In genomic region chr1:145996433-145997155, GRCh38 we compare ENCODE assay signal across 1 cellular context.
TF ChIP-seq lines count a peak whose summit lies in the region.

Gene TXNIP (minus strand): TSS chr1:145996579. CDS start chr1:145996266, 313 bp downstream.

TF ChIP-seq in HepG2, 621 proteins besides CTCF, POLR2A, EP300 and RAD21 (continued from another document and continues in another):
- TF ChIP-seq ZBTB40 (IDR thresholded peaks at IDR 0.05) (no peak), ZBTB40 (CRISPR knock-in tag; IDR thresholded peaks at IDR 0.05) (peak; percentile 57; the same call in 1 of the 2 replicates), ZNF678 (CRISPR knock-in tag; IDR thresholded peaks at IDR 0.05) (no peak), ZNF841 (CRISPR knock-in tag; IDR thresholded peaks at IDR 0.05; ENCODE audit: borderline replicate concordance) (no peak), NFE2L2 (IDR thresholded peaks at IDR 0.05; ENCODE audit: low read length) (no peak), PAF1 (CRISPR knock-in tag; IDR thresholded peaks at IDR 0.05) (no peak), DPF2 (CRISPR knock-in tag; IDR thresholded peaks at IDR 0.05; ENCODE audit: borderline replicate concordance, low read depth) (peak; percentile 45; the same call in 1 of the 2 replicates), IKZF5 (CRISPR knock-in tag; IDR thresholded peaks at IDR 0.05) (peak; percentile 83), ZNF142 (CRISPR knock-in tag; IDR thresholded peaks at IDR 0.05) (no peak), SRSF1 (optimal IDR thresholded peaks at IDR 0.05; ENCODE audit: low read depth, low read length) (peak; percentile 52), GTF3A (CRISPR knock-in tag; conservative IDR thresholded peaks at IDR 0.05) (no peak; the same call in 1 of the 2 replicates), KMT2B (CRISPR knock-in tag; IDR thresholded peaks at IDR 0.05) (peak; percentile 60; the same call in 1 of the 2 replicates), IRX3 (CRISPR knock-in tag; IDR thresholded peaks at IDR 0.05; ENCODE audit: borderline replicate concordance, low read depth) (0 out of 2 replicates have a peak, but pooled peaks have one; percentile 82), ZZZ3 (CRISPR knock-in tag; IDR thresholded peaks at IDR 0.05; ENCODE audit: borderline replicate concordance) (peak; percentile 91; the same call in 1 of the 2 replicates), KAT8 (CRISPR knock-in tag; IDR thresholded peaks at IDR 0.05) (peak; percentile 80), SP4 (CRISPR knock-in tag; IDR thresholded peaks at IDR 0.05) (peak; percentile 61), DR1 (CRISPR knock-in tag; IDR thresholded peaks at IDR 0.05) (peak; percentile 95), NFKB2 (CRISPR knock-in tag; IDR thresholded peaks at IDR 0.05; ENCODE audit: borderline replicate concordance) (peak; percentile 89; the same call in 1 of the 2 replicates), MEIS2 (CRISPR knock-in tag; IDR thresholded peaks at IDR 0.05) (0 out of 2 replicates have a peak, but pooled peaks have one; percentile 25), ZSCAN12 (CRISPR knock-in tag; IDR thresholded peaks at IDR 0.05) (0 out of 2 replicates have a peak, but pooled peaks have one; percentile 65), HOXA3 (CRISPR knock-in tag; IDR thresholded peaks at IDR 0.05) (peak; percentile 90), KDM3A (CRISPR knock-in tag; IDR thresholded peaks at IDR 0.05; ENCODE audit: low read depth) (peak; percentile 96; the same call in 1 of the 2 replicates), ZNF274 (CRISPR knock-in tag; IDR thresholded peaks at IDR 0.05) (peak; percentile 80), NFKBIZ (CRISPR knock-in tag; IDR thresholded peaks at IDR 0.05) (peak; percentile 86; the same call in 1 of the 2 replicates), ZNF616 (CRISPR knock-in tag; IDR thresholded peaks at IDR 0.05; ENCODE audit: low read depth) (peak; percentile 79; the same call in 1 of the 2 replicates), ZNF354B (CRISPR knock-in tag; IDR thresholded peaks at IDR 0.05) (0 out of 2 replicates have a peak, but pooled peaks have one; percentile 68), ZNF766 (CRISPR knock-in tag; IDR thresholded peaks at IDR 0.05; ENCODE audit: borderline replicate concordance) (peak; percentile 30; the same call in 1 of the 2 replicates), ATRX (CRISPR knock-in tag; IDR thresholded peaks at IDR 0.05; ENCODE audit: borderline replicate concordance) (no peak), POLR2G (IDR thresholded peaks at IDR 0.05; ENCODE audit: low read depth, low read length) (peak; percentile 68), RAD51 (IDR thresholded peaks at IDR 0.05; ENCODE audit: borderline replicate concordance) (no peak), ARID4A (CRISPR knock-in tag; IDR thresholded peaks at IDR 0.05; ENCODE audit: borderline replicate concordance) (peak; percentile 81; the same call in 1 of the 2 replicates), ZNF30 (CRISPR knock-in tag; IDR thresholded peaks at IDR 0.05) (no peak), HNRNPLL (IDR thresholded peaks at IDR 0.05; ENCODE audit: low read depth, low read length, poor library complexity, severe bottlenecking) (peak; percentile 48), FOXJ3 (CRISPR knock-in tag; IDR thresholded peaks at IDR 0.05; ENCODE audit: borderline replicate concordance) (peak; percentile 92), NFIB (CRISPR knock-in tag; IDR thresholded peaks at IDR 0.05; ENCODE audit: borderline replicate concordance) (no peak), ZBTB26 (CRISPR knock-in tag; IDR thresholded peaks at IDR 0.05; ENCODE audit: borderline replicate concordance) (peak; percentile 72), U2AF2 (IDR thresholded peaks at IDR 0.05; ENCODE audit: low read depth, low read length) (no peak)
